ENCODE assay signal across 22 cellular contexts in the genomic region with DNA sequence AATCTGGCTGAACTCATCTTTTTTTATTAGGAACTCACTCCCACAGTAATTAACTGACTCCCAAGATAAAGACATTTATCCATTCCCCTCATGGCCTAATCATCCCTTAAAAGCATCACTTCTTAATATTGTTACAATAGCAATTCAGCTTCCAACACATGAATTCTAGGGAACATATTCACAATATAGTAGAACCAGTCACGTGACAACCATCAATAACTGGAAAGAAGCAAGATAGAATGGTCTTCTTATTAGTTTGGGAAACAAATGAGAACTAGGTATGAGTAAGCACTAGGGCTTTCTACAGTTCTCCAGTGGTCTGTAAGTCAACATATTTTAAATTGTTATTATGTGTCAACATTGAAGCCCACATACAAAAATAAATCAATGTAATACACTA.
"Had no signal": no experiment of that assay in that cellular context is flagged by ENCODE, and none has a peak within 500 bp of the region (broad histone marks: within the 10 kb centered on the region; RNA-seq: fewer than 3 reads in every experiment).

No MANE protein-coding gene starts in this region.

- H3K36me3 ChIP-seq: heart left ventricle, left ventricle myocardium inferior, lower lobe of right lung, neural progenitor cell, pancreas had no signal

- DNase-seq: dorsolateral prefrontal cortex; effector CD8-positive, alpha-beta T cell; heart left ventricle; hippocampal formation; kidney; left cardiac atrium; left ventricle myocardium inferior; lower lobe of right lung; midbrain; occipital lobe; pancreas; right cardiac atrium; stimulated activated CD4-positive, alpha-beta T cell treated with anti-CD3 and anti-CD28 coated beads, Interleukin-2, amount 100 ng/mL, for 48 hours; stimulated activated naive CD4-positive, alpha-beta T cell treated with Interleukin-2 at 50 U/mL for 16 hours had no signal

- H3K27ac ChIP-seq: coronary artery, dorsolateral prefrontal cortex, heart left ventricle, left ventricle myocardium inferior, lower lobe of right lung, neural progenitor cell, pancreas had no signal

- H3K9ac ChIP-seq: neural progenitor cell had no signal

- H3K9me3 ChIP-seq: heart left ventricle, left ventricle myocardium inferior, lower lobe of right lung, pancreas had no signal

- FAIRE-seq: endometrium, frontal cortex, kidney, urothelium cell line had no signal

- H3K4me1 ChIP-seq: heart left ventricle, left ventricle myocardium inferior, lower lobe of right lung, neural progenitor cell, pancreas had no signal

- H3K27me3 ChIP-seq: heart left ventricle, neural progenitor cell had no signal

- H3K4me2 ChIP-seq: neural progenitor cell, smooth muscle cell had no signal

- H2AFZ ChIP-seq: neural progenitor cell had no signal

- ATAC-seq: esophagus mucosa; heart left ventricle; left cardiac atrium; lower lobe of right lung; natural killer cell treated with Interleukin-12 subunit alpha and Interleukin-12 subunit beta and Interleukin-15 and Interleukin-18, amount 100 ng/mL, for 72 hours; pancreas; right cardiac atrium had no signal

- H3K4me3 ChIP-seq: coronary artery, dorsolateral prefrontal cortex, heart left ventricle, left ventricle myocardium inferior, lower lobe of right lung, neural progenitor cell, pancreas, smooth muscle cell had no signal
